1 cellular context compared by ENCODE assay signal in the genomic region with DNA sequence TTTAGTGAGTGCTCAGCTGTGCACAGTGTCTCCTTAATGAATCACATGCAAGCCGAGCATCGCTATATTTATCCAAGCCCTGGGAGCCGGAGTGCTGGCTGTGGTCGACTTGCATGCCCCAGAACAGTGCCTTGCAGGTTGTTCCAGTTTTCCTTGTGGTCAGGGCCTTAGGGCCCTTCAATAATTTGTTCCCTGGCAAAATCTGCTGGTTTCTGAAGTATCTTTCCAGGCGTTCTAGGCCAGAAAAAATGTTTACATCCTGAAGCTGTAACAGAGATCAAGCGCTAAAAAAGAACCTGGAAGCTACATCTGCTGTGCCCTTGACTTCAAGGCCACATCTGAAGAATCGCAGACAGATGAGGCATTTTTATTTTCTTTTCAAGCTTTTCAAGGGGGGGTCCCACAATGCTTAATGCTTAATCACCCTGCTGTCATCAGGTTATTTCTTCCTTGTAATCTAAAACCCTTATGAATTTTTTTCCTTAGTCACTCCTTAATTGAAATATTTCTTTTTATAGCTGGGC.
TF ChIP-seq lines count a peak whose summit lies in the region.

No MANE protein-coding gene starts in this region.

TF ChIP-seq in WTC11, 78 proteins besides CTCF, POLR2A, EP300 and RAD21 (continued from another document):
- no peak for TF ChIP-seq TCF7 (CRISPR knock-in tag; IDR thresholded peaks at IDR 0.05; ENCODE audit: low read depth)
- TF ChIP-seq, protein P1, sequence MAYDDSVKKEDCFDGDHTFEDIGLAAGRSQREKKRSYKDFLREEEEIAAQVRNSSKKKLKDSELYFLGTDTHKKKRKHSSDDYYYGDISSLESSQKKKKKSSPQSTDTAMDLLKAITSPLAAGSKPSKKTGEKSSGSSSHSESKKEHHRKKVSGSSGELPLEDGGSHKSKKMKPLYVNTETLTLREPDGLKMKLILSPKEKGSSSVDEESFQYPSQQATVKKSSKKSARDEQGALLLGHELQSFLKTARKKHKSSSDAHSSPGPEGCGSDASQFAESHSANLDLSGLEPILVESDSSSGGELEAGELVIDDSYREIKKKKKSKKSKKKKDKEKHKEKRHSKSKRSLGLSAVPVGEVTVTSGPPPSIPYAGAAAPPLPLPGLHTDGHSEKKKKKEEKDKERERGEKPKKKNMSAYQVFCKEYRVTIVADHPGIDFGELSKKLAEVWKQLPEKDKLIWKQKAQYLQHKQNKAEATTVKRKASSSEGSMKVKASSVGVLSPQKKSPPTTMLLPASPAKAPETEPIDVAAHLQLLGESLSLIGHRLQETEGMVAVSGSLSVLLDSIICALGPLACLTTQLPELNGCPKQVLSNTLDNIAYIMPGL (CRISPR knock-in tag; IDR thresholded peaks at IDR 0.05) = no peak
- TF ChIP-seq HMGA2 (CRISPR knock-in tag; IDR thresholded peaks at IDR 0.05) = no peak
- TF ChIP-seq NR2C2 (CRISPR knock-in tag; IDR thresholded peaks at IDR 0.05) = no peak
- TF ChIP-seq, protein P2, sequence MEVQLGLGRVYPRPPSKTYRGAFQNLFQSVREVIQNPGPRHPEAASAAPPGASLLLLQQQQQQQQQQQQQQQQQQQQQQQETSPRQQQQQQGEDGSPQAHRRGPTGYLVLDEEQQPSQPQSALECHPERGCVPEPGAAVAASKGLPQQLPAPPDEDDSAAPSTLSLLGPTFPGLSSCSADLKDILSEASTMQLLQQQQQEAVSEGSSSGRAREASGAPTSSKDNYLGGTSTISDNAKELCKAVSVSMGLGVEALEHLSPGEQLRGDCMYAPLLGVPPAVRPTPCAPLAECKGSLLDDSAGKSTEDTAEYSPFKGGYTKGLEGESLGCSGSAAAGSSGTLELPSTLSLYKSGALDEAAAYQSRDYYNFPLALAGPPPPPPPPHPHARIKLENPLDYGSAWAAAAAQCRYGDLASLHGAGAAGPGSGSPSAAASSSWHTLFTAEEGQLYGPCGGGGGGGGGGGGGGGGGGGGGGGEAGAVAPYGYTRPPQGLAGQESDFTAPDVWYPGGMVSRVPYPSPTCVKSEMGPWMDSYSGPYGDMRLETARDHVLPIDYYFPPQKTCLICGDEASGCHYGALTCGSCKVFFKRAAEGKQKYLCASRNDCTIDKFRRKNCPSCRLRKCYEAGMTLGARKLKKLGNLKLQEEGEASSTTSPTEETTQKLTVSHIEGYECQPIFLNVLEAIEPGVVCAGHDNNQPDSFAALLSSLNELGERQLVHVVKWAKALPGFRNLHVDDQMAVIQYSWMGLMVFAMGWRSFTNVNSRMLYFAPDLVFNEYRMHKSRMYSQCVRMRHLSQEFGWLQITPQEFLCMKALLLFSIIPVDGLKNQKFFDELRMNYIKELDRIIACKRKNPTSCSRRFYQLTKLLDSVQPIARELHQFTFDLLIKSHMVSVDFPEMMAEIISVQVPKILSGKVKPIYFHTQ (CRISPR knock-in tag; IDR thresholded peaks at IDR 0.05) = no peak
- no peak for TF ChIP-seq GTF2I (CRISPR knock-in tag; conservative IDR thresholded peaks at IDR 0.05)
